In genomic region chr16:28824548-28824973, GRCh38 we compare ENCODE assay signal across 9 cellular contexts. TPM values are rescaled to one million over a fixed set of nuclear protein-coding genes. Genes with fewer than 3 reads are reported as not detected.
DNase-seq lines count a peak whose midpoint lies in the region; ATAC-seq and TF ChIP-seq lines count a peak whose summit lies in the region.
"Had no signal": no experiment of that assay in that cellular context is flagged by ENCODE, and none has a peak within 500 bp of the region (broad histone marks: within the 10 kb centered on the region; RNA-seq: fewer than 3 reads in every experiment).

No MANE protein-coding gene starts in this region.

- peak overlapping the region; percentile 99 for H3K27ac Mint-ChIP-seq in CD8-positive, alpha-beta T cell
- peak overlapping the region; percentile 99 for H3K27ac Mint-ChIP-seq in osteocyte (ENCODE audit: unreplicated experiment)

- no peaks in the 10 kb centered on the region for H3K27me3 Mint-ChIP-seq in CD8-positive, alpha-beta T cell (ENCODE audit: low read depth)
- no peaks in the 10 kb centered on the region for H3K27me3 Mint-ChIP-seq in osteocyte (ENCODE audit: unreplicated experiment)

- peak overlapping the region; percentile 94 for H3K4me3 ChIP-seq in CD8-positive, alpha-beta T cell (ENCODE audit: low read depth, low read length)
- H3K4me3 ChIP-seq in Peyer's patch, result peak overlapping the region; percentile 81 to 100 (median 93)
- peak overlapping the region; percentile 87 for H3K4me3 ChIP-seq in epithelial cell of proximal tubule (ENCODE audit: low read depth, low read length)

- intact Hi-C loops in CD8-positive, alpha-beta T cell (cut with DNase I, micrococcal nuclease), result loop anchor here (1.0 kb wide), 4 partner anchors 22 to 126 kb away; partner anchors contain the start of genes TUFM (in 2 of the 2), NFATC2IP (in 1 of the 2) and SH2B1 (in 1 of the 2)

- H3K9me3 ChIP-seq in CD8-positive, alpha-beta T cell (ENCODE audit: low read length), result no peaks in the 10 kb centered on the region
- H3K9me3 ChIP-seq in Peyer's patch, result no peaks in the 10 kb centered on the region

- POLR2A ChIA-PET in CD8-positive, alpha-beta T cell (lab: Charles Lee), result interaction anchor here (0.6 to 2.7 kb wide), 2 partner anchors 21 to 38 kb away, joined by 4 to 25 read pairs; partner anchors contain the start of gene TUFM

- no peak for TF ChIP-seq CTCF in CD8-positive, alpha-beta T cell (IDR thresholded peaks at IDR 0.05)
- TF ChIP-seq CTCF in Peyer's patch (IDR thresholded peaks at IDR 0.05) (no peak), epithelial cell of proximal tubule (conservative IDR thresholded peaks at IDR 0.05; ENCODE audit: low read depth, low read length) (no peak), osteocyte (IDR thresholded peaks at IDR 0.05) (no peak)

- no peak for TF ChIP-seq POLR2A in Peyer's patch (IDR thresholded peaks at IDR 0.05)

- no peak for ATAC-seq in CD8-positive, alpha-beta T cell
- ATAC-seq in HG02973 (IDR thresholded peaks at IDR 0.05; ENCODE audit: unreplicated experiment) (no peak), GM21529 (IDR thresholded peaks at IDR 0.05; ENCODE audit: unreplicated experiment) (no peak), GM19455 (IDR thresholded peaks at IDR 0.05; ENCODE audit: unreplicated experiment) (no peak)

- peaks cover 30% of the 10 kb centered on the region for H3K4me1 ChIP-seq in CD8-positive, alpha-beta T cell (ENCODE audit: insufficient read depth, low read length)
- peaks cover 0 to 17% (median 4%) of the 10 kb centered on the region in 4 donors for H3K4me1 ChIP-seq in Peyer's patch

- no peaks in the 10 kb centered on the region for H3K27me3 ChIP-seq in CD8-positive, alpha-beta T cell (ENCODE audit: insufficient read depth, low read length)
- no peaks in the 10 kb centered on the region for H3K27me3 ChIP-seq in Peyer's patch

- H3K36me3 ChIP-seq in CD8-positive, alpha-beta T cell (ENCODE audit: insufficient read depth, low read length), result peaks cover 28% of the 10 kb centered on the region
- peaks cover 0 to 41% (median 0%) of the 10 kb centered on the region in 3 donors for H3K36me3 ChIP-seq in Peyer's patch

- peaks cover 43% of the 10 kb centered on the region for H3K4me1 Mint-ChIP-seq in CD8-positive, alpha-beta T cell (ENCODE audit: low read depth)
- H3K4me1 Mint-ChIP-seq in osteocyte (ENCODE audit: unreplicated experiment), result peaks cover 34% of the 10 kb centered on the region

- peaks cover 58% of the 10 kb centered on the region for H3K36me3 Mint-ChIP-seq in CD8-positive, alpha-beta T cell
- peaks cover 39% of the 10 kb centered on the region for H3K36me3 Mint-ChIP-seq in osteocyte (ENCODE audit: unreplicated experiment)

- DNase-seq in CD8-positive, alpha-beta T cell, result no peak
- no peak for DNase-seq in Peyer's patch
- DNase-seq in epithelial cell of proximal tubule (ENCODE audit: low read depth), result no peak
- DNase-seq in osteocyte (ENCODE audit: extremely low spot score, unreplicated experiment), result no peak
- DNase-seq in activated CD4-positive, alpha-beta T cell treated with anti-CD3 and anti-CD28 coated beads for 4 hours, result no peak

- H3K27ac ChIP-seq in CD8-positive, alpha-beta T cell (ENCODE audit: low read depth, low read length), result peak overlapping the region; percentile 94
- peak overlapping the region; percentile 93 to 100 (median 100) for H3K27ac ChIP-seq in Peyer's patch

- H3K4me3 Mint-ChIP-seq in CD8-positive, alpha-beta T cell, result peak overlapping the region; percentile 97
- peak overlapping the region; percentile 97 for H3K4me3 Mint-ChIP-seq in osteocyte (ENCODE audit: unreplicated experiment)

- CTCF ChIA-PET in CD8-positive, alpha-beta T cell (lab: Charles Lee), result no interaction called here

- no peaks in the 10 kb centered on the region for H3K9me3 Mint-ChIP-seq in CD8-positive, alpha-beta T cell
- H3K9me3 Mint-ChIP-seq in osteocyte (ENCODE audit: unreplicated experiment), result no peaks in the 10 kb centered on the region

RNA-seq across cellular contexts. Expression of gene ATXN2L, which starts 1.8 kb away (rescaled TPM):
- 100 to 1,000 TPM; 309 to 322 TPM for total RNA-seq in CD8-positive, alpha-beta T cell
- total RNA-seq in Peyer's patch (100 to 1,000 TPM in 3 of 4 donors, 10 to 100 TPM in 1; 93.9 to 208 (median 160) TPM), epithelial cell of proximal tubule (51.1 and 79.0 TPM in 2 replicates), osteocyte (208 and 210 TPM in 2 replicates)

RNA-seq across cellular contexts. Expression of gene TUFM, which starts 21.6 kb away (rescaled TPM):
- 100 to 1,000 TPM; 111 to 119 TPM for total RNA-seq in CD8-positive, alpha-beta T cell
- total RNA-seq in Peyer's patch, result 100 to 1,000 TPM; 125 to 157 (median 131) TPM
- total RNA-seq in epithelial cell of proximal tubule, result 174 and 250 TPM in 2 replicates
- 122 and 132 TPM in 2 replicates for total RNA-seq in osteocyte

RNA-seq across cellular contexts. Expression of gene SH2B1, which starts 39.1 kb away (rescaled TPM):
- total RNA-seq in CD8-positive, alpha-beta T cell, result 10 to 100 TPM; 50.7 to 53.5 TPM
- total RNA-seq in Peyer's patch, result 10 to 100 TPM; 34.7 to 94.9 (median 78.8) TPM
- 22.4 and 23.4 TPM in 2 replicates for total RNA-seq in epithelial cell of proximal tubule
- 57.9 and 60.7 TPM in 2 replicates for total RNA-seq in osteocyte

RNA-seq across cellular contexts. Expression of gene ATP2A1, which starts 53.7 kb away (rescaled TPM):
- under 1 TPM; 0.24 to 0.97 TPM for total RNA-seq in CD8-positive, alpha-beta T cell
- total RNA-seq in Peyer's patch (100 to 1,000 TPM in 1 of 4 donors, 1 to 10 TPM in 1, under 1 TPM in 1, not detected in 1; 0.35 to 142 (median 2.0) TPM), epithelial cell of proximal tubule (0.14 and 0.92 TPM in 2 replicates), osteocyte (0.42 and 0.64 TPM in 2 replicates)
- total RNA-seq: RPMI7951 had no signal
